2 cellular contexts compared by ENCODE assay signal in the genomic region with DNA sequence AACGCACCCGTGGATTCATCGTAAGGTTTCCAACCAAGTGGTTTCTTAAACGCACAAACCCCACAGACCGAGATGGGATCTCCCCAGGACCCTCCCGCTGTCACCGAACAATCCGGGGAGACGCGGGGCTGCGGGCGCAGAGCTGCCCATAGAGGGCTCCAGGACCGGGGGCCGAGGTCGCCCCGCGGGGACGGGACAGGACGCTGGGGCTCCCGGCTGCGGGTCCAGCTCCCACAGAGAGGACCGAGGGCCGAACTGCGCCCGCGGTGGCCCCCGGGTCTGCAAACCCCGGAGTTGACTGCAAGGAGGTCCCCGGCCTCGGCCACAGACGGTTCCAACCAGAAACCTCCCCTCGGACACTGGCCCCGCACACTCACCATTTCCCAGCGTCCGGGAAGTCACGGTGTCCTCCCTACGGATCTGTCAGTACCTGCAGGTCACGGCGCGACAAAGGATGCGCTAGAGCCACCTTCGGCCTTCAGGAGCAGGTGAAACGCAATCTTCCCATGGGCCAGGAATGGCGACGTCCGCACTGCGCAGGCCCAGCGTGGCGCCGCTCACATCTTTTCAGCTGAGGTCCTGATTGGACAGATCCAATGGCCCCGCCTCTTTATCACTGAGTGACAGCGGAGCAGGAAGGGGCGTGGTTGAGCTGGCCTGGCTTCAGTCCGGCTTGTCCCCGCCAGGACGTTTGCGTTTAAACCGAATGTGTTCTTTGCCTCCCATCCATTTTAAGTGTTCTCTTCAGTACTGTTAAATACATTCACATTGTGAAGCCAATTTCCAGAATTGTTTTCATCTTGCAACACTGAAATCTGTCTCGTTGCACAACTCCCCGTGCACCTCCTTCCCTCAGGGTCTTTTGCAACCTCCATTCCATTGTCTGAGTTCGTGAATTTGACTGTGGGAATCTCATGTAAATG.
A peak's percentile ranks its signal among the peaks of the same experiment; 100 is the strongest.
TF ChIP-seq lines count a peak whose summit lies in the region.

A gene (minus strand): TSS at position 534 of the 923 bp plus-strand sequence. CDS start 154 bp downstream, at position 380.

TF ChIP-seq in HCT116, 20 proteins besides CTCF, POLR2A, EP300 and RAD21:
- TF ChIP-seq, protein P1, sequence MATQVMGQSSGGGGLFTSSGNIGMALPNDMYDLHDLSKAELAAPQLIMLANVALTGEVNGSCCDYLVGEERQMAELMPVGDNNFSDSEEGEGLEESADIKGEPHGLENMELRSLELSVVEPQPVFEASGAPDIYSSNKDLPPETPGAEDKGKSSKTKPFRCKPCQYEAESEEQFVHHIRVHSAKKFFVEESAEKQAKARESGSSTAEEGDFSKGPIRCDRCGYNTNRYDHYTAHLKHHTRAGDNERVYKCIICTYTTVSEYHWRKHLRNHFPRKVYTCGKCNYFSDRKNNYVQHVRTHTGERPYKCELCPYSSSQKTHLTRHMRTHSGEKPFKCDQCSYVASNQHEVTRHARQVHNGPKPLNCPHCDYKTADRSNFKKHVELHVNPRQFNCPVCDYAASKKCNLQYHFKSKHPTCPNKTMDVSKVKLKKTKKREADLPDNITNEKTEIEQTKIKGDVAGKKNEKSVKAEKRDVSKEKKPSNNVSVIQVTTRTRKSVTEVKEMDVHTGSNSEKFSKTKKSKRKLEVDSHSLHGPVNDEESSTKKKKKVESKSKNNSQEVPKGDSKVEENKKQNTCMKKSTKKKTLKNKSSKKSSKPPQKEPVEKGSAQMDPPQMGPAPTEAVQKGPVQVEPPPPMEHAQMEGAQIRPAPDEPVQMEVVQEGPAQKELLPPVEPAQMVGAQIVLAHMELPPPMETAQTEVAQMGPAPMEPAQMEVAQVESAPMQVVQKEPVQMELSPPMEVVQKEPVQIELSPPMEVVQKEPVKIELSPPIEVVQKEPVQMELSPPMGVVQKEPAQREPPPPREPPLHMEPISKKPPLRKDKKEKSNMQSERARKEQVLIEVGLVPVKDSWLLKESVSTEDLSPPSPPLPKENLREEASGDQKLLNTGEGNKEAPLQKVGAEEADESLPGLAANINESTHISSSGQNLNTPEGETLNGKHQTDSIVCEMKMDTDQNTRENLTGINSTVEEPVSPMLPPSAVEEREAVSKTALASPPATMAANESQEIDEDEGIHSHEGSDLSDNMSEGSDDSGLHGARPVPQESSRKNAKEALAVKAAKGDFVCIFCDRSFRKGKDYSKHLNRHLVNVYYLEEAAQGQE (IDR thresholded peaks at IDR 0.05; ENCODE audit: low read depth) = no peak
- TF ChIP-seq, protein P2, sequence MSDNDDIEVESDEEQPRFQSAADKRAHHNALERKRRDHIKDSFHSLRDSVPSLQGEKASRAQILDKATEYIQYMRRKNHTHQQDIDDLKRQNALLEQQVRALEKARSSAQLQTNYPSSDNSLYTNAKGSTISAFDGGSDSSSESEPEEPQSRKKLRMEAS (IDR thresholded peaks at IDR 0.05) = peak; percentile 11; the same call in 1 of the 2 replicates
- TF ChIP-seq YY1 (IDR thresholded peaks at IDR 0.05; ENCODE audit: extremely low read depth, insufficient replicate concordance, low read depth, low read length) = peak; percentile 81
- TF ChIP-seq CBX3 (IDR thresholded peaks at IDR 0.05; ENCODE audit: low read depth) = 0 out of 2 replicates have a peak, but pooled peaks have one; percentile 36
- TF ChIP-seq EGR1 (IDR thresholded peaks at IDR 0.05; ENCODE audit: low read depth) = no peak
- TF ChIP-seq TCF7L2 (IDR thresholded peaks at IDR 0.05; ENCODE audit: borderline replicate concordance, extremely low read depth, insufficient read depth, insufficient read length) = peak; percentile 73
- peak; percentile 32 for TF ChIP-seq SP1 (IDR thresholded peaks at IDR 0.05; ENCODE audit: low read depth)
- TF ChIP-seq ZFX (IDR thresholded peaks at IDR 0.05) = peak; percentile 70; the same call in 1 of the 2 replicates
- TF ChIP-seq, protein P3, sequence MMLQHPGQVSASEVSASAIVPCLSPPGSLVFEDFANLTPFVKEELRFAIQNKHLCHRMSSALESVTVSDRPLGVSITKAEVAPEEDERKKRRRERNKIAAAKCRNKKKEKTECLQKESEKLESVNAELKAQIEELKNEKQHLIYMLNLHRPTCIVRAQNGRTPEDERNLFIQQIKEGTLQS (IDR thresholded peaks at IDR 0.05) = no peak
- TF ChIP-seq POLR2AphosphoS5 (IDR thresholded peaks at IDR 0.05; ENCODE audit: low read depth, low read length) = peak; percentile 96
- TF ChIP-seq CEBPB (IDR thresholded peaks at IDR 0.05; ENCODE audit: low read depth) = no peak
- no peak for TF ChIP-seq FOSL1 (IDR thresholded peaks at IDR 0.05; ENCODE audit: low read depth)
- 0 out of 2 replicates have a peak, but pooled peaks have one; percentile 28 for TF ChIP-seq SIN3A (IDR thresholded peaks at IDR 0.05; ENCODE audit: low read depth)

TF ChIP-seq in SK-N-SH, 30 proteins besides CTCF, POLR2A, EP300 and RAD21 (continued from another document):
- TF ChIP-seq ELF1 (IDR thresholded peaks at IDR 0.05) (0 out of 2 replicates have a peak, but pooled peaks have one; percentile 17), GATA2 (CRISPR knock-in tag; IDR thresholded peaks at IDR 0.05) (no peak), NFIC (IDR thresholded peaks at IDR 0.05; ENCODE audit: borderline replicate concordance) (no peak), EZH2phosphoT487 (IDR thresholded peaks at IDR 0.05; ENCODE audit: borderline replicate concordance, low read depth) (no peak), SMC3 (IDR thresholded peaks at IDR 0.05; ENCODE audit: low read depth, low read length) (no peak), MEF2A (IDR thresholded peaks at IDR 0.05; ENCODE audit: borderline replicate concordance, low read depth) (no peak), TAF1 (IDR thresholded peaks at IDR 0.05; ENCODE audit: borderline replicate concordance, low read depth, low read length) (peak; percentile 54; the same call in 1 of the 2 replicates), TEAD4 (IDR thresholded peaks at IDR 0.05; ENCODE audit: borderline replicate concordance, insufficient read depth) (no peak), YY1 (IDR thresholded peaks at IDR 0.05; ENCODE audit: low read depth) (peak; percentile 82), GABPA (IDR thresholded peaks at IDR 0.05; ENCODE audit: low read depth) (no peak), RFX5 (IDR thresholded peaks at IDR 0.05; ENCODE audit: low read length) (peak; percentile 20; the same call in 1 of the 2 replicates), CHD2 (IDR thresholded peaks at IDR 0.05; ENCODE audit: low read length, partially characterized antibody) (no peak), POLR2AphosphoS5 (IDR thresholded peaks at IDR 0.05; ENCODE audit: low read depth, low read length) (peak; percentile 96), TCF12 (IDR thresholded peaks at IDR 0.05) (no peak), MXI1 (IDR thresholded peaks at IDR 0.05; ENCODE audit: low read depth, low read length) (peak; percentile 76; the same call in 1 of the 2 replicates), FOSL2 (IDR thresholded peaks at IDR 0.05; ENCODE audit: borderline replicate concordance, low read depth) (no peak), JUND (IDR thresholded peaks at IDR 0.05) (no peak), FOXM1 (IDR thresholded peaks at IDR 0.05; ENCODE audit: low read depth) (no peak), SIN3A (IDR thresholded peaks at IDR 0.05; ENCODE audit: borderline replicate concordance, low read depth, low read length) (no peak), NRF1 (IDR thresholded peaks at IDR 0.05; ENCODE audit: low read depth, low read length) (peak; percentile 94), RXRA (IDR thresholded peaks at IDR 0.05; ENCODE audit: borderline replicate concordance, low read depth) (no peak)
- TF ChIP-seq, protein P4, sequence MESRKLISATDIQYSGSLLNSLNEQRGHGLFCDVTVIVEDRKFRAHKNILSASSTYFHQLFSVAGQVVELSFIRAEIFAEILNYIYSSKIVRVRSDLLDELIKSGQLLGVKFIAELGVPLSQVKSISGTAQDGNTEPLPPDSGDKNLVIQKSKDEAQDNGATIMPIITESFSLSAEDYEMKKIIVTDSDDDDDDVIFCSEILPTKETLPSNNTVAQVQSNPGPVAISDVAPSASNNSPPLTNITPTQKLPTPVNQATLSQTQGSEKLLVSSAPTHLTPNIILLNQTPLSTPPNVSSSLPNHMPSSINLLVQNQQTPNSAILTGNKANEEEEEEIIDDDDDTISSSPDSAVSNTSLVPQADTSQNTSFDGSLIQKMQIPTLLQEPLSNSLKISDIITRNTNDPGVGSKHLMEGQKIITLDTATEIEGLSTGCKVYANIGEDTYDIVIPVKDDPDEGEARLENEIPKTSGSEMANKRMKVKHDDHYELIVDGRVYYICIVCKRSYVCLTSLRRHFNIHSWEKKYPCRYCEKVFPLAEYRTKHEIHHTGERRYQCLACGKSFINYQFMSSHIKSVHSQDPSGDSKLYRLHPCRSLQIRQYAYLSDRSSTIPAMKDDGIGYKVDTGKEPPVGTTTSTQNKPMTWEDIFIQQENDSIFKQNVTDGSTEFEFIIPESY (IDR thresholded peaks at IDR 0.05; ENCODE audit: borderline replicate concordance, low read depth) = no peak
- TF ChIP-seq, protein P5, sequence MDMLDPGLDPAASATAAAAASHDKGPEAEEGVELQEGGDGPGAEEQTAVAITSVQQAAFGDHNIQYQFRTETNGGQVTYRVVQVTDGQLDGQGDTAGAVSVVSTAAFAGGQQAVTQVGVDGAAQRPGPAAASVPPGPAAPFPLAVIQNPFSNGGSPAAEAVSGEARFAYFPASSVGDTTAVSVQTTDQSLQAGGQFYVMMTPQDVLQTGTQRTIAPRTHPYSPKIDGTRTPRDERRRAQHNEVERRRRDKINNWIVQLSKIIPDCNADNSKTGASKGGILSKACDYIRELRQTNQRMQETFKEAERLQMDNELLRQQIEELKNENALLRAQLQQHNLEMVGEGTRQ (IDR thresholded peaks at IDR 0.05; ENCODE audit: borderline replicate concordance, low read depth, low read length) = no peak
- TF ChIP-seq, protein P2 (IDR thresholded peaks at IDR 0.05; ENCODE audit: low read depth) = no peak
- TF ChIP-seq, protein P1 (IDR thresholded peaks at IDR 0.05; ENCODE audit: low read depth, low read length) = no peak
- TF ChIP-seq, protein P6, sequence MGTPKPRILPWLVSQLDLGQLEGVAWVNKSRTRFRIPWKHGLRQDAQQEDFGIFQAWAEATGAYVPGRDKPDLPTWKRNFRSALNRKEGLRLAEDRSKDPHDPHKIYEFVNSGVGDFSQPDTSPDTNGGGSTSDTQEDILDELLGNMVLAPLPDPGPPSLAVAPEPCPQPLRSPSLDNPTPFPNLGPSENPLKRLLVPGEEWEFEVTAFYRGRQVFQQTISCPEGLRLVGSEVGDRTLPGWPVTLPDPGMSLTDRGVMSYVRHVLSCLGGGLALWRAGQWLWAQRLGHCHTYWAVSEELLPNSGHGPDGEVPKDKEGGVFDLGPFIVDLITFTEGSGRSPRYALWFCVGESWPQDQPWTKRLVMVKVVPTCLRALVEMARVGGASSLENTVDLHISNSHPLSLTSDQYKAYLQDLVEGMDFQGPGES (IDR thresholded peaks at IDR 0.05; ENCODE audit: low read depth, low read length) = no peak
- TF ChIP-seq, protein P7, sequence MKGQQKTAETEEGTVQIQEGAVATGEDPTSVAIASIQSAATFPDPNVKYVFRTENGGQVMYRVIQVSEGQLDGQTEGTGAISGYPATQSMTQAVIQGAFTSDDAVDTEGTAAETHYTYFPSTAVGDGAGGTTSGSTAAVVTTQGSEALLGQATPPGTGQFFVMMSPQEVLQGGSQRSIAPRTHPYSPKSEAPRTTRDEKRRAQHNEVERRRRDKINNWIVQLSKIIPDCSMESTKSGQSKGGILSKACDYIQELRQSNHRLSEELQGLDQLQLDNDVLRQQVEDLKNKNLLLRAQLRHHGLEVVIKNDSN (IDR thresholded peaks at IDR 0.05; ENCODE audit: borderline replicate concordance, low read depth) = no peak
- TF ChIP-seq, protein P8, sequence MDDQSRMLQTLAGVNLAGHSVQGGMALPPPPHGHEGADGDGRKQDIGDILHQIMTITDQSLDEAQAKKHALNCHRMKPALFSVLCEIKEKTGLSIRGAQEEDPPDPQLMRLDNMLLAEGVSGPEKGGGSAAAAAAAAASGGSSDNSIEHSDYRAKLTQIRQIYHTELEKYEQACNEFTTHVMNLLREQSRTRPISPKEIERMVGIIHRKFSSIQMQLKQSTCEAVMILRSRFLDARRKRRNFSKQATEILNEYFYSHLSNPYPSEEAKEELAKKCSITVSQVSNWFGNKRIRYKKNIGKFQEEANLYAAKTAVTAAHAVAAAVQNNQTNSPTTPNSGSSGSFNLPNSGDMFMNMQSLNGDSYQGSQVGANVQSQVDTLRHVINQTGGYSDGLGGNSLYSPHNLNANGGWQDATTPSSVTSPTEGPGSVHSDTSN (IDR thresholded peaks at IDR 0.05) = peak; percentile 99
TF ChIP-seq in SK-N-SH: peak in this region for 8.
